8 cellular contexts compared by ENCODE assay signal in genomic region chr11:33063326-33063775, GRCh38. TPM values are rescaled to one million over a fixed set of nuclear protein-coding genes. Genes with fewer than 3 reads are reported as not detected.
DNase-seq lines count a peak whose midpoint lies in the region; ATAC-seq and TF ChIP-seq lines count a peak whose summit lies in the region.

No MANE protein-coding gene starts in this region.

- peak overlapping the region; percentile 50 for H3K27ac Mint-ChIP-seq in activated T-helper 2 cell treated with anti-CD3 and anti-CD28 coated beads, Interferon-gamma antibody, Interleukin-2, Interleukin-4, amounts not matched to agents 10 μg/mL and 5 μg/mL and 100 μg/mL, durations not matched to agents 14 hours and 24 hours and 36 hours

- DNase-seq in activated CD4-positive, CD25-positive, alpha-beta regulatory T cell (lab: John Stamatoyannopoulos, UW), result no peak
- no peak for DNase-seq in activated T-helper 2 cell treated with anti-CD3 and anti-CD28 coated beads, Interferon-gamma antibody, Interleukin-2, Interleukin-4, amounts not matched to agents 10 μg/mL and 5 μg/mL and 100 μg/mL, durations not matched to agents 14 hours and 24 hours and 36 hours (ENCODE audit: low spot score)
- DNase-seq in smooth muscle cell (lab: John Stamatoyannopoulos, UW; ENCODE audit: unreplicated experiment), result no peak
- DNase-seq in epidermal melanocyte (ENCODE audit: insufficient read length, low spot score), result no peak
- DNase-seq in NCI-H524 treated with DMSO at 0.1 percent for 48 hours (lab: John Stamatoyannopoulos, UW), result no peak
- DNase-seq in activated CD4-positive, alpha-beta T cell treated with anti-CD3 and anti-CD28 coated beads, Interleukin-2, amount 50 U/mL, for 4 hours, result no peak

- no peaks in the 10 kb centered on the region for H4K20me1 ChIP-seq in smooth muscle cell (ENCODE audit: low read depth)

- no peak overlapping the region for H2AFZ ChIP-seq in smooth muscle cell (ENCODE audit: low read depth)

- H3K4me1 ChIP-seq in smooth muscle cell (ENCODE audit: low read depth), result no peaks in the 10 kb centered on the region

- no peaks in the 10 kb centered on the region for H3K9me3 Mint-ChIP-seq in activated T-helper 2 cell treated with anti-CD3 and anti-CD28 coated beads, Interferon-gamma antibody, Interleukin-2, Interleukin-4, amounts not matched to agents 10 μg/mL and 5 μg/mL and 100 μg/mL, durations not matched to agents 14 hours and 24 hours and 36 hours

- no peaks in the 10 kb centered on the region for H3K27me3 ChIP-seq in smooth muscle cell (ENCODE audit: low read depth)

- H3F3A ChIP-seq in smooth muscle cell (ENCODE audit: low read depth), result peaks cover 17% of the 10 kb centered on the region

- no peaks in the 10 kb centered on the region for H3K79me2 ChIP-seq in smooth muscle cell (ENCODE audit: low read depth)

- H3K9me3 ChIP-seq in smooth muscle cell (replicated peaks; ENCODE audit: low read depth), result no peaks in the 10 kb centered on the region

- no peak overlapping the region for H3K4me2 ChIP-seq in smooth muscle cell

- intact Hi-C loops in activated T-helper 2 cell treated with anti-CD3 and anti-CD28 coated beads, Interferon-gamma antibody, Interleukin-2, Interleukin-4, amounts not matched to agents 10 μg/mL and 5 μg/mL and 100 μg/mL, durations not matched to agents 14 hours and 24 hours and 36 hours (cut with micrococcal nuclease), result loop anchor here (1.0 to 5.0 kb wide), 5 partner anchors 23 to 254 kb away; partner anchors contain the start of gene QSER1

- H3K27ac ChIP-seq in smooth muscle cell (ENCODE audit: low read depth), result peak overlapping the region; percentile 99

- no peaks in the 10 kb centered on the region for H3K27me3 Mint-ChIP-seq in activated T-helper 2 cell treated with anti-CD3 and anti-CD28 coated beads, Interferon-gamma antibody, Interleukin-2, Interleukin-4, amounts not matched to agents 10 μg/mL and 5 μg/mL and 100 μg/mL, durations not matched to agents 14 hours and 24 hours and 36 hours (ENCODE audit: low read depth)

- peak overlapping the region; percentile 76 for H3K9ac ChIP-seq in smooth muscle cell (ENCODE audit: low read depth)

- 56% methylated on average over 2 of the region's 2 CpGs for WGBS in smooth muscle cell (ENCODE audit: low lambda C conversion rate)

- peaks cover 66% of the 10 kb centered on the region for H3K36me3 Mint-ChIP-seq in activated T-helper 2 cell treated with anti-CD3 and anti-CD28 coated beads, Interferon-gamma antibody, Interleukin-2, Interleukin-4, amounts not matched to agents 10 μg/mL and 5 μg/mL and 100 μg/mL, durations not matched to agents 14 hours and 24 hours and 36 hours (ENCODE audit: low read depth)

- no peak for TF ChIP-seq CTCF in smooth muscle cell (IDR thresholded peaks at IDR 0.05; ENCODE audit: borderline replicate concordance, insufficient read depth, poor library complexity, severe bottlenecking)

- ATAC-seq in activated CD4-positive, CD25-positive, alpha-beta regulatory T cell treated with anti-CD3 and anti-CD28 coated beads, Interleukin-2, amount 50 U/mL, for 24 hours, result peak; percentile 20 to 50
- ATAC-seq in HG03095 (IDR thresholded peaks at IDR 0.05; ENCODE audit: unreplicated experiment), result peak; percentile 39

- no peaks in the 10 kb centered on the region for H3K36me3 ChIP-seq in smooth muscle cell (ENCODE audit: low read depth)

- peaks cover 45% of the 10 kb centered on the region for H3K4me1 Mint-ChIP-seq in activated T-helper 2 cell treated with anti-CD3 and anti-CD28 coated beads, Interferon-gamma antibody, Interleukin-2, Interleukin-4, amounts not matched to agents 10 μg/mL and 5 μg/mL and 100 μg/mL, durations not matched to agents 14 hours and 24 hours and 36 hours (ENCODE audit: low read depth)

- no peak overlapping the region for H3K4me3 Mint-ChIP-seq in activated T-helper 2 cell treated with anti-CD3 and anti-CD28 coated beads, Interferon-gamma antibody, Interleukin-2, Interleukin-4, amounts not matched to agents 10 μg/mL and 5 μg/mL and 100 μg/mL, durations not matched to agents 14 hours and 24 hours and 36 hours (ENCODE audit: low read depth)

- no peak overlapping the region for H3K4me3 ChIP-seq in smooth muscle cell

RNA-seq across cellular contexts. Expression of gene TCP11L1, which starts 24.0 kb away (rescaled TPM):
- 12.4 and 13.8 TPM in 2 replicates for total RNA-seq in activated T-helper 2 cell treated with anti-CD3 and anti-CD28 coated beads, Interferon-gamma antibody, Interleukin-2, Interleukin-4, amounts not matched to agents 10 μg/mL and 5 μg/mL and 100 μg/mL, durations not matched to agents 14 hours and 24 hours and 36 hours
- total RNA-seq in smooth muscle cell, result 25.4 and 27.7 TPM in 2 replicates
- 7.4 and 18.1 TPM in 2 replicates for polyA plus RNA-seq in smooth muscle cell

RNA-seq across cellular contexts. Expression of gene DEPDC7, which starts 47.7 kb away (rescaled TPM):
- 0.57 and 0.82 TPM in 2 replicates for total RNA-seq in activated T-helper 2 cell treated with anti-CD3 and anti-CD28 coated beads, Interferon-gamma antibody, Interleukin-2, Interleukin-4, amounts not matched to agents 10 μg/mL and 5 μg/mL and 100 μg/mL, durations not matched to agents 14 hours and 24 hours and 36 hours
- 20.3 and 22.8 TPM in 2 replicates for total RNA-seq in smooth muscle cell
- polyA plus RNA-seq in smooth muscle cell, result 8.1 and 12.5 TPM in 2 replicates

Comparison
In these comparisons a context has a peak if more than half of its experiments do, and no peak if none do; other contexts are left out.
1. RNA of gene DEPDC7, which starts 47.7 kb away (total RNA-seq): 20.3 to 22.8 TPM in smooth muscle cell; 0.57 to 0.82 TPM in activated T-helper 2 cell treated with anti-CD3 and anti-CD28 coated beads, Interferon-gamma antibody, Interleukin-2, Interleukin-4, amounts not matched to agents 10 μg/mL and 5 μg/mL and 100 μg/mL, durations not matched to agents 14 hours and 24 hours and 36 hours; every median in the first group is over 10 times any median in the second.